In the genomic region with DNA sequence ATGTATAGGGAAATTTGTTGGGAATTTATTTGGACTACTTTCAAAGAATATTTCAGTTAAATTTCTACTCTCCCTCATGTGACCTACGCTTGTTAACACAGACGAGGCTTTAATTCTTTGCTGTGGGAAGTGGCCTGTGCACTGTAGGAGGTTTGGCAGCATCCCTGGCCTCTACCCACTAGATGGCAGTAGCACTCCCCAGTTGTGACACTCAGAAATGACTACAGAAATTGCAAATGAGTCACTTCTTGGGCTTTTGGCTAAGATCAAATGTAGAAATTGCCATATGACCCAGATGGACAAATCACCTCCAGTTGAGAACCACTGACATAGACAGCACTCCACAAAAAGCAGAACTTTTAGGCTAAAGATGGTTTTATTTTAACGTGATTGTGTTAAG, we compare ENCODE assay signal across 9 cellular contexts. TPM values are rescaled to one million over a fixed set of nuclear protein-coding genes. Genes with fewer than 3 reads are reported as not detected.
DNase-seq lines count a peak whose midpoint lies in the region; ATAC-seq, FAIRE-seq and TF ChIP-seq lines count a peak whose summit lies in the region.
"Had no signal": no experiment of that assay in that cellular context is flagged by ENCODE, and none has a peak within 500 bp of the region (broad histone marks: within the 10 kb centered on the region; RNA-seq: fewer than 3 reads in every experiment).

No MANE protein-coding gene starts in this region.

- no peak overlapping the region for H3K4me3 ChIP-seq in BE2C (ENCODE audit: low read depth, low read length)
- H3K4me3 ChIP-seq in HL-60 (replicated peaks; ENCODE audit: insufficient read depth, low read length) = no peak overlapping the region
- H3K4me3 ChIP-seq in ovary = no peak overlapping the region
- no peak overlapping the region for H3K4me3 ChIP-seq in uterus

- intact Hi-C loops in ovary (cut with DNase I) (no loop called here), uterus (cut with DNase I; ENCODE audit: low total_unique reads) (no loop called here)

- no peaks in the 10 kb centered on the region for H3K27me3 ChIP-seq in BE2C
- H3K27me3 ChIP-seq in HL-60 (ENCODE audit: insufficient read depth, poor library complexity, severe bottlenecking) = no peaks in the 10 kb centered on the region
- H3K27me3 ChIP-seq in ovary = no peaks in the 10 kb centered on the region
- H3K27me3 ChIP-seq in uterus = peaks cover 0 to 7% of the 10 kb centered on the region in 2 donors

- peak; percentile 73 for ATAC-seq in GM19035 (IDR thresholded peaks at IDR 0.05; ENCODE audit: unreplicated experiment)

- H3K27ac ChIP-seq in HL-60 (replicated peaks) (no peak overlapping the region), ovary (no peak overlapping the region), uterus (no peak overlapping the region)

- WGBS in ovary, 3 donors = 18 to 31% (median 29%) methylated on average over 3 of the region's 3 CpGs

- H3K4me1 ChIP-seq in BE2C = peaks cover 13% of the 10 kb centered on the region
- H3K4me1 ChIP-seq in ovary (ENCODE audit: insufficient read depth) = no peaks in the 10 kb centered on the region
- H3K4me1 ChIP-seq in uterus = no peaks in the 10 kb centered on the region

- FAIRE-seq in RCC 7860 (lab: Jason Lieb, UNC) = peak; percentile 87

- TF ChIP-seq CTCF in BE2C (IDR thresholded peaks at IDR 0.05; ENCODE audit: low read depth, low read length) (peak; percentile 78), HL-60 (IDR thresholded peaks at IDR 0.05; ENCODE audit: insufficient read depth, low read length) (peak; percentile 54), ovary (IDR thresholded peaks at IDR 0.05) (peak; percentile 32 to 41 (median 33)), uterus (IDR thresholded peaks at IDR 0.05) (peak; percentile 55 to 66 (median 62))

- DNase-seq in BE2C = peak; percentile 60
- DNase-seq in HL-60 (ENCODE audit: low read depth in 1 of 2, low spot score in 1 of 2) = peak in 1 of 2 experiments; percentile 68
- peak; percentile 43 for DNase-seq in RCC 7860 (ENCODE audit: low spot score)
- peak; percentile 10 for DNase-seq in activated effector memory CD4-positive, alpha-beta T cell treated with Interleukin-2 at 50 U/mL for 16 hours
- peak; percentile 72 for DNase-seq in foreskin melanocyte
- DNase-seq in ovary = peak; percentile 29 to 70 (median 55)
- DNase-seq in uterus = peak; percentile 45 to 66

- TF ChIP-seq EP300 in ovary (IDR thresholded peaks at IDR 0.05) = no peak

- H3K36me3 ChIP-seq in BE2C (no peaks in the 10 kb centered on the region), ovary (no peaks in the 10 kb centered on the region), uterus (no peaks in the 10 kb centered on the region)

- H3K9me3 ChIP-seq in BE2C (no peaks in the 10 kb centered on the region), ovary (no peaks in the 10 kb centered on the region), uterus (no peaks in the 10 kb centered on the region)

- TF ChIP-seq POLR2A in ovary (IDR thresholded peaks at IDR 0.05) (no peak), uterus (IDR thresholded peaks at IDR 0.05) (no peak)

RNA-seq across cellular contexts. Expression of a gene that starts 22.1 kb away (rescaled TPM):
- 8.1 TPM for polyA plus RNA-seq in BE2C (2012; ENCODE audit: insufficient read depth, insufficient read length, low read depth)
- 10 to 100 TPM in 6 of 7 donors, 1 to 10 TPM in 1; 8.2 to 23.7 (median 12.5) TPM for total RNA-seq in ovary
- polyA plus RNA-seq in ovary = 10 to 100 TPM; 17.9 to 23.7 TPM
- 10 to 100 TPM in 2 of 4 donors, 1 to 10 TPM in 2; 2.9 to 16.1 (median 12.3) TPM for total RNA-seq in uterus
- polyA plus RNA-seq: IgD-negative memory B cell had no signal

RNA-seq across cellular contexts. Expression of a gene that starts 29.6 kb away (rescaled TPM):
- polyA plus RNA-seq in BE2C (2012; ENCODE audit: insufficient read depth, insufficient read length, low read depth) = 0.29 TPM
- 1 to 10 TPM in 6 of 7 donors, under 1 TPM in 1; 0.50 to 1.7 (median 1.1) TPM for total RNA-seq in ovary
- polyA plus RNA-seq in ovary = 1 to 10 TPM; 1.5 to 3.9 TPM
- 1 to 10 TPM in 3 of 4 donors, under 1 TPM in 1; 0.88 to 4.7 (median 2.4) TPM for total RNA-seq in uterus
- polyA plus RNA-seq: IgD-negative memory B cell had no signal
